In genomic region chr2:86202702-86203101, GRCh38 we compare ENCODE assay signal across 17 cellular contexts. TPM values are rescaled to one million over a fixed set of nuclear protein-coding genes. Genes with fewer than 3 reads are reported as not detected.
A peak's percentile ranks its signal among the peaks of the same experiment; 100 is the strongest.
DNase-seq lines count a peak whose midpoint lies in the region; ATAC-seq, FAIRE-seq and TF ChIP-seq lines count a peak whose summit lies in the region.
"Had no signal": no experiment of that assay in that cellular context is flagged by ENCODE, and none has a peak within 500 bp of the region (broad histone marks: within the 10 kb centered on the region; RNA-seq: fewer than 3 reads in every experiment).

No MANE protein-coding gene starts in this region.

- H2AFZ ChIP-seq in OCI-LY1 (ENCODE audit: low read length) = no peak overlapping the region

- DNase-seq in activated T-cell treated with anti-CD3 and anti-CD28 coated beads, Interleukin-2, amount 50 U/mL, for 24 hours = no peak
- no peak for DNase-seq in activated T-cell treated with anti-CD3 and anti-CD28 coated beads, Interleukin-2, amount 50 U/mL, for 72 hours
- DNase-seq in esophagus muscularis mucosa (ENCODE audit: extremely low spot score) (peak; percentile 53), gastrocnemius medialis (peak in 1 of 2 donors; percentile 71), GM19239 (ENCODE audit: insufficient read length, low spot score) (no peak), T-helper 17 cell (no peak), left colon (no peak)
- DNase-seq: 8988T, Karpas-422, MM.1S, NCI-H187 treated with DMSO at 0.1 percent for 48 hours, NCI-H446, NCI-H748 treated with DMSO at 0.1 percent for 48 hours, SHP77 treated with DMSO at 0.1 percent for 48 hours had no signal

- peaks cover 50% of the 10 kb centered on the region for H3K79me2 ChIP-seq in OCI-LY1 (ENCODE audit: insufficient read depth, low read length)

- no peaks in the 10 kb centered on the region for H3K9me3 Mint-ChIP-seq in activated T-cell treated with anti-CD3 and anti-CD28 coated beads, Interleukin-2, amount 50 U/mL, for 24 hours
- H3K9me3 Mint-ChIP-seq in activated T-cell treated with anti-CD3 and anti-CD28 coated beads, Interleukin-2, amount 50 U/mL, for 72 hours = no peaks in the 10 kb centered on the region

- H3K4me3 Mint-ChIP-seq in activated T-cell treated with anti-CD3 and anti-CD28 coated beads, Interleukin-2, amount 50 U/mL, for 24 hours = no peak overlapping the region
- no peak overlapping the region for H3K4me3 Mint-ChIP-seq in activated T-cell treated with anti-CD3 and anti-CD28 coated beads, Interleukin-2, amount 50 U/mL, for 72 hours
- H3K4me3 Mint-ChIP-seq in T-helper 17 cell = no peak overlapping the region

- peaks cover 33% of the 10 kb centered on the region for H3K4me1 Mint-ChIP-seq in activated T-cell treated with anti-CD3 and anti-CD28 coated beads, Interleukin-2, amount 50 U/mL, for 24 hours (ENCODE audit: low read depth)
- peaks cover 30% of the 10 kb centered on the region for H3K4me1 Mint-ChIP-seq in activated T-cell treated with anti-CD3 and anti-CD28 coated beads, Interleukin-2, amount 50 U/mL, for 72 hours (ENCODE audit: low read depth)
- peaks cover 25% of the 10 kb centered on the region for H3K4me1 Mint-ChIP-seq in T-helper 17 cell

- TF ChIP-seq CTCF in OCI-LY1 (IDR thresholded peaks at IDR 0.05; ENCODE audit: low read length) (no peak), esophagus muscularis mucosa (IDR thresholded peaks at IDR 0.05) (no peak), gastrocnemius medialis (IDR thresholded peaks at IDR 0.05 in 4 of 5, conservative IDR thresholded peaks at IDR 0.05 in 1 of 5) (no peak)

- 0 out of 2 replicates have a peak, but pooled peaks cover 2% of the 10 kb centered on the region for H4K20me1 ChIP-seq in OCI-LY1 (ENCODE audit: insufficient read depth, low read length)

- H3K27me3 ChIP-seq in OCI-LY1 (ENCODE audit: insufficient read depth, low read length) = no peaks in the 10 kb centered on the region
- no peaks in the 10 kb centered on the region for H3K27me3 ChIP-seq in esophagus muscularis mucosa
- H3K27me3 ChIP-seq in gastrocnemius medialis = no peaks in the 10 kb centered on the region
- H3K27me3 ChIP-seq: BLaER1 had no signal

- TF ChIP-seq POLR2A in esophagus muscularis mucosa (IDR thresholded peaks at IDR 0.05; ENCODE audit: low read depth) = no peak
- peak; percentile 12 to 13 for TF ChIP-seq POLR2A in gastrocnemius medialis (IDR thresholded peaks at IDR 0.05)

- H3K27ac ChIP-seq in OCI-LY1 (ENCODE audit: low read depth, low read length, poor library complexity, severe bottlenecking) = no peak overlapping the region
- peak overlapping the region in 2 of 4 donors; percentile 28 to 47 for H3K27ac ChIP-seq in esophagus muscularis mucosa (replicated peaks in 1 of 4)
- peak overlapping the region; percentile 61 to 86 (median 76) for H3K27ac ChIP-seq in gastrocnemius medialis
- H3K27ac ChIP-seq: BLaER1 had no signal

- H3K27ac Mint-ChIP-seq in activated T-cell treated with anti-CD3 and anti-CD28 coated beads, Interleukin-2, amount 50 U/mL, for 24 hours = peak overlapping the region; percentile 78
- no peak overlapping the region for H3K27ac Mint-ChIP-seq in activated T-cell treated with anti-CD3 and anti-CD28 coated beads, Interleukin-2, amount 50 U/mL, for 72 hours
- H3K27ac Mint-ChIP-seq in T-helper 17 cell = no peak overlapping the region

- no peak for ATAC-seq in activated T-cell treated with anti-CD3 and anti-CD28 coated beads, Interleukin-2, amount 50 U/mL, for 72 hours (replicated peaks in 1 of 2)
- ATAC-seq in gastrocnemius medialis = peak; percentile 12 to 55
- ATAC-seq in T-helper 17 cell = no peak
- ATAC-seq in left colon = no peak
- ATAC-seq: Panc1 had no signal

- peak overlapping the region; percentile 96; the same call in 1 of the 2 replicates for H3K4me2 ChIP-seq in OCI-LY1 (ENCODE audit: low read length)
- H3K4me2 ChIP-seq: BLaER1 had no signal

- no peaks in the 10 kb centered on the region for H3F3A ChIP-seq in OCI-LY1 (ENCODE audit: insufficient read depth, low read length)

- H3K4me3 ChIP-seq in OCI-LY1 (ENCODE audit: low read depth, low read length, poor library complexity, severe bottlenecking) (no peak overlapping the region), esophagus muscularis mucosa (no peak overlapping the region), gastrocnemius medialis (no peak overlapping the region)
- H3K4me3 ChIP-seq: BLaER1 had no signal

- WGBS in esophagus muscularis mucosa = 86% methylated on average over 9 of the region's 9 CpGs

- H3K4me1 ChIP-seq in OCI-LY1 (ENCODE audit: insufficient read depth, low read length, severe bottlenecking) (peaks cover 48% of the 10 kb centered on the region), esophagus muscularis mucosa (peaks cover 29 to 40% (median 34%) of the 10 kb centered on the region in 4 donors), gastrocnemius medialis (peaks cover 31 to 37% of the 10 kb centered on the region in 2 donors)

- in situ Hi-C loops in gastrocnemius medialis (cut with MboI; ENCODE audit: low sequenced_read_pairs in 4 of 4) = loop anchor here in 2 of 4 donors (25.0 kb wide), 2 partner anchors 360 to 410 kb away; partner anchors contain the start of genes CHMP3 (in 1 of the 2) and RNF103 (in 1 of the 2)

- peaks cover 61% of the 10 kb centered on the region for H3K36me3 Mint-ChIP-seq in activated T-cell treated with anti-CD3 and anti-CD28 coated beads, Interleukin-2, amount 50 U/mL, for 24 hours (ENCODE audit: low read depth)
- peaks cover 4 to 20% of the 10 kb centered on the region in 2 donors for H3K36me3 Mint-ChIP-seq in activated T-cell treated with anti-CD3 and anti-CD28 coated beads, Interleukin-2, amount 50 U/mL, for 72 hours (ENCODE audit: insufficient read depth in 2 of 2)
- H3K36me3 Mint-ChIP-seq in T-helper 17 cell (ENCODE audit: low read depth) = peaks cover 4% of the 10 kb centered on the region

- H3K36me3 ChIP-seq in OCI-LY1 (ENCODE audit: insufficient read depth, low read length) (peaks cover 18% of the 10 kb centered on the region), esophagus muscularis mucosa (peaks cover 17 to 19% (median 18%) of the 10 kb centered on the region in 4 donors), gastrocnemius medialis (peaks cover 0 to 22% of the 10 kb centered on the region in 2 donors)

- H3K9me2 ChIP-seq in OCI-LY1 (ENCODE audit: low read depth, low read length) = no peaks in the 10 kb centered on the region

- TF ChIP-seq EP300 in esophagus muscularis mucosa (IDR thresholded peaks at IDR 0.05) = no peak

- H3K9me3 ChIP-seq in OCI-LY1 (ENCODE audit: low read length) (no peaks in the 10 kb centered on the region), esophagus muscularis mucosa (no peaks in the 10 kb centered on the region), gastrocnemius medialis (no peaks in the 10 kb centered on the region), T-helper 17 cell (ENCODE audit: control insufficient read depth, low read length, poor library complexity, severe bottlenecking) (no peaks in the 10 kb centered on the region)
- H3K9me3 ChIP-seq: BLaER1 had no signal

- FAIRE-seq in GM19239 (lab: Jason Lieb, UNC) = no peak

- intact Hi-C loops in esophagus muscularis mucosa (cut with DNase I) = no loop called here
- intact Hi-C loops in gastrocnemius medialis (cut with DNase I; ENCODE audit: low total_unique reads) = no loop called here
- intact Hi-C loops in left colon (cut with DNase I, micrococcal nuclease) = no loop called here

- no peak overlapping the region for H3K9ac ChIP-seq in OCI-LY1 (ENCODE audit: low read length)
- H3K9ac ChIP-seq: BLaER1 had no signal

- H3K27me3 Mint-ChIP-seq in activated T-cell treated with anti-CD3 and anti-CD28 coated beads, Interleukin-2, amount 50 U/mL, for 24 hours = no peaks in the 10 kb centered on the region
- H3K27me3 Mint-ChIP-seq in activated T-cell treated with anti-CD3 and anti-CD28 coated beads, Interleukin-2, amount 50 U/mL, for 72 hours (ENCODE audit: low read depth) = no peaks in the 10 kb centered on the region
- no peaks in the 10 kb centered on the region for H3K27me3 Mint-ChIP-seq in T-helper 17 cell

RNA-seq across cellular contexts. Expression of gene MRPL35, which starts 3.4 kb away (rescaled TPM):
- total RNA-seq in activated T-cell treated with anti-CD3 and anti-CD28 coated beads, Interleukin-2, amount 50 U/mL, for 72 hours = 10 to 100 TPM; 53.6 to 73.0 TPM
- total RNA-seq in esophagus muscularis mucosa = 10 to 100 TPM; 28.0 to 37.8 (median 32.4) TPM
- 10 to 100 TPM; 22.2 to 62.3 (median 38.8) TPM for total RNA-seq in gastrocnemius medialis
- total RNA-seq in T-helper 17 cell = 1 to 10 TPM; 9.0 to 9.6 TPM
- 10 to 100 TPM; 62.7 to 81.9 TPM for total RNA-seq in left colon

RNA-seq across cellular contexts. Expression of gene IMMT, which starts 7.4 kb away (rescaled TPM):
- 100 to 1,000 TPM; 125 to 138 TPM for total RNA-seq in activated T-cell treated with anti-CD3 and anti-CD28 coated beads, Interleukin-2, amount 50 U/mL, for 72 hours
- 10 to 100 TPM; 53.5 to 68.1 (median 66.6) TPM for total RNA-seq in esophagus muscularis mucosa
- 100 to 1,000 TPM in 3 of 4 donors, 10 to 100 TPM in 1; 83.5 to 153 (median 127) TPM for total RNA-seq in gastrocnemius medialis
- total RNA-seq in T-helper 17 cell = 10 to 100 TPM; 57.8 to 61.3 TPM
- total RNA-seq in left colon = 100 to 1,000 TPM; 107 to 137 TPM

Comparison
In these comparisons a context has a peak if more than half of its experiments do, and no peak if none do; other contexts are left out.
1. ATAC-seq: peak in gastrocnemius medialis (2 of 2); none in activated T-cell treated with anti-CD3 and anti-CD28 coated beads, Interleukin-2, amount 50 U/mL, for 72 hours (0 of 2), T-helper 17 cell (single experiment) and left colon (single experiment).